1 cellular context compared by ENCODE assay signal in genomic region chr2:200223385-200223784, GRCh38.
TF ChIP-seq lines count a peak whose summit lies in the region.

No MANE protein-coding gene starts in this region.

TF ChIP-seq in IMR-90, 13 proteins besides CTCF, POLR2A, EP300 and RAD21:
- TF ChIP-seq MXI1 (IDR thresholded peaks at IDR 0.05; ENCODE audit: borderline replicate concordance, low read depth, low read length) = no peak
